ENCODE assay signal across 17 cellular contexts in the genomic region with DNA sequence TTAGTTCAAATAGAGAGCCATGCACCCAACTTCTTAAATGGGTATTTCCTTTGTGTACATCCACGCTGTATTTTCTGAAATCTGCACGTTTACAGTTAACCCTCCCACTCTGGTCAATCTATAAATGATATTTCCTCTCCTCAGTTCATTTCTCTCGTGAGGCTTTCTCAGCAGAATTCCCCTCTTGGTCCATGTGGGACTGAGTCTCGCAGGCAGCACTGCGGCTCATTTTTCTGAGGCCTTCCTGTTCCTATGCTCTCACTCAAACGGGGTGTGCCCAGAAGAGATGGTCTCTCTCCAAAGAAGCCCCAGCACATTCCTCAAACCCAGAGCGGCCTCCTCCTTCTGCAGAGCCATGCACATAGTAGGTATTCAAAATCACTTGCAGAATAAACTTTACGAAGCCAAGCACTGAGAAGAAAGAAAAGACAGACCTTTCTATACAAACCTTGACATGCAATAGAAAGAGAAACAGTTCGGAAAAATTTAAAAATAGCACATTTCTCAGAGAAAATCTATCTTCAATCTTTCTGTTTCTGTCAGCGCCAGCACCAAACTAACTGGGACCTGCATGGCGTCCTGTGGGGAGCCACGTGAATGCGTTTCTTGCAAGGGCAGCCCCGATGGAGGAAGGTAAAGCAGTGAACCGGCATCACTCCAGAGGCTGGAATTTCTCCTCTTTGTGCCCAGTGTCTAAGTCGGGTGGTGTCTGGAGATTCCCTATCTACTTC.
DNase-seq lines count a peak whose midpoint lies in the region; ATAC-seq and TF ChIP-seq lines count a peak whose summit lies in the region.
"Had no signal": no experiment of that assay in that cellular context is flagged by ENCODE, and none has a peak within 500 bp of the region (broad histone marks: within the 10 kb centered on the region; RNA-seq: fewer than 3 reads in every experiment).

No MANE protein-coding gene starts in this region.

- H3K27ac Mint-ChIP-seq in stimulated activated memory B cell treated with anti-CD40 and anti-IgM and Interleukin-4, amounts not matched to agents 10 μg/mL and 1 μg/mL and 100 μg/mL, for 72 hours = peak overlapping the region; percentile 87

- no peaks in the 10 kb centered on the region for H3K27me3 Mint-ChIP-seq in stimulated activated memory B cell treated with anti-CD40 and anti-IgM and Interleukin-4, amounts not matched to agents 10 μg/mL and 1 μg/mL and 100 μg/mL, for 72 hours

- H3K9me3 Mint-ChIP-seq in stimulated activated memory B cell treated with anti-CD40 and anti-IgM and Interleukin-4, amounts not matched to agents 10 μg/mL and 1 μg/mL and 100 μg/mL, for 72 hours = peaks cover 7% of the 10 kb centered on the region

- no peak for ATAC-seq in heart right ventricle
- ATAC-seq in stimulated activated memory B cell treated with anti-CD40 and anti-IgM and Interleukin-4, amounts not matched to agents 10 μg/mL and 1 μg/mL and 100 μg/mL, for 72 hours = no peak

- H3K4me3 ChIP-seq in heart right ventricle = no peak overlapping the region
- H3K4me3 ChIP-seq: lung, skin epidermis, suprapubic skin had no signal

- H3K4me1 Mint-ChIP-seq in stimulated activated memory B cell treated with anti-CD40 and anti-IgM and Interleukin-4, amounts not matched to agents 10 μg/mL and 1 μg/mL and 100 μg/mL, for 72 hours = peaks cover 87% of the 10 kb centered on the region

- H3K27ac ChIP-seq in heart right ventricle (peak overlapping the region in 8 of 10 donors; percentile 38 to 91 (median 85)), VCaP (peak overlapping the region; percentile 83; the same call in 1 of the 2 replicates), cingulate gyrus (ENCODE audit: low read depth, low read length) (peak overlapping the region; percentile 31)
- H3K27ac ChIP-seq: suprapubic skin had no signal

- H3K9me3 ChIP-seq in heart right ventricle = no peaks in the 10 kb centered on the region
- H3K9me3 ChIP-seq: suprapubic skin had no signal

- no peaks in the 10 kb centered on the region for H3K27me3 ChIP-seq in heart right ventricle
- H3K27me3 ChIP-seq: suprapubic skin had no signal

- POLR2A ChIA-PET in HEK293T (lab: Yijun Ruan, JAX) = no interaction called here

- DNase-seq in heart right ventricle (no peak), cardiac septum (ENCODE audit: low spot score) (no peak), HEK293T (ENCODE audit: extremely low spot score) (no peak), NCI-H526 (lab: John Stamatoyannopoulos, UW) (no peak), inferior parietal cortex (ENCODE audit: extremely low spot score) (no peak)
- DNase-seq: activated naive CD4-positive, alpha-beta T cell treated with Interleukin-2 at 50 U/mL for 16 hours; KG1; NCI-H2081; NCI-H510A; posterior cingulate gyrus; stimulated activated CD4-positive, alpha-beta T cell treated with anti-CD3 and anti-CD28 coated beads, Interleukin-4, amount 100 ng/mL, for 1 hour had no signal

- H3K36me3 ChIP-seq in heart right ventricle = peaks cover 0 to 48% (median 0%) of the 10 kb centered on the region in 9 donors
- H3K36me3 ChIP-seq: suprapubic skin had no signal

- peaks cover 16 to 79% (median 64%) of the 10 kb centered on the region in 9 donors for H3K4me1 ChIP-seq in heart right ventricle

- intact Hi-C loops in heart right ventricle (cut with DNase I) = loop anchor here in 2 of 10 donors (5.0 to 10.0 kb wide), 2 partner anchors 46 to 77 kb away; a partner anchor contains a TSS
- intact Hi-C loops in cardiac septum (cut with DNase I) = no loop called here

- H3K4me3 Mint-ChIP-seq in stimulated activated memory B cell treated with anti-CD40 and anti-IgM and Interleukin-4, amounts not matched to agents 10 μg/mL and 1 μg/mL and 100 μg/mL, for 72 hours = no peak overlapping the region

- CTCF ChIA-PET in HEK293T (lab: Yijun Ruan, JAX) = interaction anchor here (1.0 kb wide), 1 partner anchor 9 kb away, joined by 4 read pairs; no protein-coding TSS in a partner anchor

- TF ChIP-seq CTCF in heart right ventricle (IDR thresholded peaks at IDR 0.05) (no peak), VCaP (conservative IDR thresholded peaks at IDR 0.05) (no peak)

- 74 to 77% methylated on average over 16 of the region's 16 CpGs for WGBS in heart right ventricle, 2 donors

- peaks cover 51% of the 10 kb centered on the region for H3K36me3 Mint-ChIP-seq in stimulated activated memory B cell treated with anti-CD40 and anti-IgM and Interleukin-4, amounts not matched to agents 10 μg/mL and 1 μg/mL and 100 μg/mL, for 72 hours

TF ChIP-seq in HEK293T, 16 proteins besides CTCF, POLR2A, EP300 and RAD21:
- TF ChIP-seq ZNF384 (IDR thresholded peaks at IDR 0.05) = no peak
- TF ChIP-seq, protein P1, sequence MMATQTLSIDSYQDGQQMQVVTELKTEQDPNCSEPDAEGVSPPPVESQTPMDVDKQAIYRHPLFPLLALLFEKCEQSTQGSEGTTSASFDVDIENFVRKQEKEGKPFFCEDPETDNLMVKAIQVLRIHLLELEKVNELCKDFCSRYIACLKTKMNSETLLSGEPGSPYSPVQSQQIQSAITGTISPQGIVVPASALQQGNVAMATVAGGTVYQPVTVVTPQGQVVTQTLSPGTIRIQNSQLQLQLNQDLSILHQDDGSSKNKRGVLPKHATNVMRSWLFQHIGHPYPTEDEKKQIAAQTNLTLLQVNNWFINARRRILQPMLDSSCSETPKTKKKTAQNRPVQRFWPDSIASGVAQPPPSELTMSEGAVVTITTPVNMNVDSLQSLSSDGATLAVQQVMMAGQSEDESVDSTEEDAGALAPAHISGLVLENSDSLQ (IDR thresholded peaks at IDR 0.05) = no peak

Comparison
In these comparisons a context has a peak if more than half of its experiments do, and no peak if none do; other contexts are left out.
1. H3K27ac ChIP-seq: peak in every context shown above with its lines; median percentile 85 in heart right ventricle; 83 in VCaP; 31 in cingulate gyrus.